ENCODE assay signal across 22 cellular contexts in genomic region chr2:41726364-41726763, GRCh38.
"Had no signal": no experiment of that assay in that cellular context is flagged by ENCODE, and none has a peak within 500 bp of the region (broad histone marks: within the 10 kb centered on the region; RNA-seq: fewer than 3 reads in every experiment).

No MANE protein-coding gene starts in this region.

- H3K36me3 ChIP-seq: esophagus muscularis mucosa, gastroesophageal sphincter, left lung, lower lobe of right lung, tibial nerve, upper lobe of right lung had no signal

- DNase-seq: caudate nucleus; cortex of kidney; dorsolateral prefrontal cortex; effector CD8-positive, alpha-beta T cell; glutamatergic neuron; islet precursor cell; left lung; lower lobe of right lung; naive thymus-derived CD4-positive, alpha-beta T cell; psoas muscle; retina; stimulated activated CD4-positive, alpha-beta T cell treated with anti-CD3 and anti-CD28 coated beads, Interleukin-2, amount 100 ng/mL, for 24 hours; stimulated activated CD4-positive, alpha-beta T cell treated with anti-CD3 and anti-CD28 coated beads, Interleukin-4, amount 100 ng/mL, for 4 hours; stimulated activated naive B cell treated with anti-CD40 and anti-IgM and Interleukin-4, amounts not matched to agents 10 μg/mL and 1 μg/mL and 100 μg/mL, for 72 hours; stimulated activated naive CD8-positive, alpha-beta T cell treated with anti-CD3 and anti-CD28 coated beads, Interleukin-15, amount 100 ng/mL, for 72 hours; testis; upper lobe of right lung had no signal

- H3K9me3 ChIP-seq: esophagus muscularis mucosa, gastroesophageal sphincter, left lung, lower lobe of right lung, psoas muscle, testis, tibial nerve, upper lobe of right lung had no signal

- H3K4me3 ChIP-seq: dorsolateral prefrontal cortex, esophagus muscularis mucosa, gastroesophageal sphincter, left lung, lower lobe of right lung, psoas muscle, skin epidermis, testis, tibial nerve, upper lobe of right lung had no signal

- ATAC-seq: gastroesophageal sphincter; left lung; lower lobe of right lung; naive thymus-derived CD4-positive, alpha-beta T cell; psoas muscle; sciatic nerve; stimulated activated naive B cell treated with anti-CD40 and anti-IgM and Interleukin-4, amounts not matched to agents 10 μg/mL and 1 μg/mL and 100 μg/mL, for 72 hours; stimulated activated naive CD8-positive, alpha-beta T cell treated with anti-CD3 and anti-CD28 coated beads, Interleukin-15, amount 100 ng/mL, for 72 hours; upper lobe of right lung had no signal

- H3K27ac ChIP-seq: dorsolateral prefrontal cortex, esophagus muscularis mucosa, gastroesophageal sphincter, left lung, lower lobe of right lung, psoas muscle, skin epidermis, testis, tibial nerve, upper lobe of right lung had no signal

- H3K4me1 ChIP-seq: esophagus muscularis mucosa, left lung, lower lobe of right lung, psoas muscle had no signal

- H3K27me3 ChIP-seq: dorsolateral prefrontal cortex, esophagus muscularis mucosa, gastroesophageal sphincter, left lung, testis, tibial nerve, upper lobe of right lung had no signal
